ENCODE assay signal across 8 cellular contexts in genomic region chr5:147188200-147189108, GRCh38. TPM values are rescaled to one million over a fixed set of nuclear protein-coding genes. Genes with fewer than 3 reads are reported as not detected.
DNase-seq lines count a peak whose midpoint lies in the region; ATAC-seq lines count a peak whose summit lies in the region.

No MANE protein-coding gene starts in this region.

- peak overlapping the region; percentile 12 for H2AFZ ChIP-seq in neuron (ENCODE audit: low read depth, low read length)

- no peaks in the 10 kb centered on the region for H3K36me3 Mint-ChIP-seq in activated CD8-positive, alpha-beta T cell treated with anti-CD3 and anti-CD28 coated beads, Interleukin-2, amount 10 ng/mL, durations not matched to agents 7 days and 5 days (ENCODE audit: low read depth)

- H3K9me3 ChIP-seq in neuron (ENCODE audit: low read length) = no peaks in the 10 kb centered on the region

- H3K27me3 Mint-ChIP-seq in activated CD8-positive, alpha-beta T cell treated with anti-CD3 and anti-CD28 coated beads, Interleukin-2, amount 10 ng/mL, durations not matched to agents 7 days and 5 days (ENCODE audit: low read depth) = peaks cover 6% of the 10 kb centered on the region

- no peaks in the 10 kb centered on the region for H3K4me1 ChIP-seq in neuron (ENCODE audit: insufficient read depth, low read length)

- H3K27me3 ChIP-seq in neuron (ENCODE audit: insufficient read depth, low read length) = no peaks in the 10 kb centered on the region

- H3K4me1 Mint-ChIP-seq in activated CD8-positive, alpha-beta T cell treated with anti-CD3 and anti-CD28 coated beads, Interleukin-2, amount 10 ng/mL, durations not matched to agents 7 days and 5 days (ENCODE audit: low read depth) = peaks cover 4% of the 10 kb centered on the region

- peak; percentile 81 for ATAC-seq in GM19324 (IDR thresholded peaks at IDR 0.05; ENCODE audit: low FRiP score, unreplicated experiment)
- peak; percentile 85 for ATAC-seq in HG03432 (IDR thresholded peaks at IDR 0.05; ENCODE audit: unreplicated experiment)
- ATAC-seq in activated CD8-positive, alpha-beta T cell treated with anti-CD3 and anti-CD28 coated beads, Interleukin-2, amount 10 ng/mL, durations not matched to agents 7 days and 5 days = no peak
- no peak for ATAC-seq in HG02588 (IDR thresholded peaks at IDR 0.05; ENCODE audit: unreplicated experiment)

- DNase-seq in DMS 273 (lab: John Stamatoyannopoulos, UW; ENCODE audit: unreplicated experiment) = peak; percentile 89
- peak; percentile 72 for DNase-seq in NCI-H460 (ENCODE audit: extremely low read depth, low read depth)
- DNase-seq in activated CD8-positive, alpha-beta T cell treated with anti-CD3 and anti-CD28 coated beads, Interleukin-2, amount 10 ng/mL, durations not matched to agents 7 days and 5 days = peak; percentile 65
- peak; percentile 72 for DNase-seq in fibroblast of peridontal ligament (ENCODE audit: extremely low read depth)

- H3K4me3 Mint-ChIP-seq in activated CD8-positive, alpha-beta T cell treated with anti-CD3 and anti-CD28 coated beads, Interleukin-2, amount 10 ng/mL, durations not matched to agents 7 days and 5 days = no peak overlapping the region

- H3K4me3 ChIP-seq in neuron (ENCODE audit: low read length) = no peak overlapping the region

- no peaks in the 10 kb centered on the region for H3K9me3 Mint-ChIP-seq in activated CD8-positive, alpha-beta T cell treated with anti-CD3 and anti-CD28 coated beads, Interleukin-2, amount 10 ng/mL, durations not matched to agents 7 days and 5 days (ENCODE audit: insufficient read depth)

- no peaks in the 10 kb centered on the region for H3K36me3 ChIP-seq in neuron (ENCODE audit: insufficient read depth, low read length)

- CTCF ChIA-PET in activated CD8-positive, alpha-beta T cell treated with anti-CD3 and anti-CD28 coated beads, Interleukin-2, amount 10 ng/mL, durations not matched to agents 7 days and 5 days (lab: Charles Lee) = interaction anchor here (0.6 to 3.5 kb wide), 37 partner anchors 9 to 656 kb away, joined by 3 to 45 read pairs (median 4); no protein-coding TSS in a partner anchor

- peak overlapping the region; percentile 34 for H3K27ac Mint-ChIP-seq in activated CD8-positive, alpha-beta T cell treated with anti-CD3 and anti-CD28 coated beads, Interleukin-2, amount 10 ng/mL, durations not matched to agents 7 days and 5 days

- POLR2A ChIA-PET in activated CD8-positive, alpha-beta T cell treated with anti-CD3 and anti-CD28 coated beads, Interleukin-2, amount 10 ng/mL, durations not matched to agents 7 days and 5 days (lab: Charles Lee) = no interaction called here

RNA-seq across cellular contexts. Expression of gene STK32A, which starts 46.4 kb away (rescaled TPM):
- total RNA-seq in NCI-H460 (2014; rRNA removed; shearing (Covaris generic)) = 0.32 and 0.43 TPM in 2 replicates
- polyA plus RNA-seq in NCI-H460 (2014; cell fraction: nucleus; rRNA removed) = 1.5 TPM in 1 of 2 replicates, not detected in the other
- not detected for total RNA-seq in activated CD8-positive, alpha-beta T cell treated with anti-CD3 and anti-CD28 coated beads, Interleukin-2, amount 10 ng/mL, durations not matched to agents 7 days and 5 days

Comparison
In these comparisons a context has a peak if more than half of its experiments do, and no peak if none do; other contexts are left out.
1. ATAC-seq: peak in GM19324 (single experiment) and HG03432 (single experiment); none in activated CD8-positive, alpha-beta T cell treated with anti-CD3 and anti-CD28 coated beads, Interleukin-2, amount 10 ng/mL, durations not matched to agents 7 days and 5 days (single experiment) and HG02588 (single experiment).
2. Peak in every context shown above with its lines, with median percentiles within 50 percentile points of each other: DNase-seq.